Comparison of ENCODE assay signal across 21 cellular contexts in the genomic region with DNA sequence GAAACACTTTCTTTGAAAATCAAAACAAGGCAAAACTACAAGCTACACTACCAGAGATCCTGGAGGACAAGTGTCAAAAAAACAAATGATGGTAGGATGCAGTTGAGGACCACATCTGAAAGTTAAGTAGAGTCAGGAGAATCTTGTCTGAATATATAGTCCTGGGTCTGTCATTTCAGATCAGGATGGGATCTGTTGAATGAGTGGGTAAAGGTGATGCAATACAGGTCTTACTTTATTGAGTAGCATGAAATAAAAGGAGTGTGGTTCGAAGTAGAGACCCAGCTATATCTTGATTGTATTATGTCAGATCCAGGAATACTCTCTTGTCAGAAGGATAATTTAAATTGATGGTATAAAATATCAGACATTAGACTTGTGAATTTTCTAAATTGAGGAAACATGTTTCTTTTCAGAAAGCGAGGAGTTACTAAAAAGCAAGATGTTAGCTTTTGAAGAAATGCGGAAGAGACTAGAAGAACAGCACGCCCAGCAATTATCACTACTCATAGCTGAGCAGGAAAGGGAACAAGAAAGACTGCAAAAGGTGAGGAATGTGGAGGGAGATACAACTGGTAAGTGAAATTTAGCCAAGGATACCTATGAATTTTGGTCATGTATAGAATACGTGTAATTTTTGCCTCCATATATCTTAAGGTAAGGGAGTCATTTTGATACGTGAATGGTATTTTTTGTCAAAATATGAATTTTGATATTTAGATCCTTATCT. TPM values are rescaled to one million over a fixed set of nuclear protein-coding genes. Genes with fewer than 3 reads are reported as not detected.
DNase-seq lines count a peak whose midpoint lies in the region; ATAC-seq, FAIRE-seq and TF ChIP-seq lines count a peak whose summit lies in the region.
"Had no signal": no experiment of that assay in that cellular context is flagged by ENCODE, and none has a peak within 500 bp of the region (broad histone marks: within the 10 kb centered on the region; RNA-seq: fewer than 3 reads in every experiment).

No MANE protein-coding gene starts in this region.

- H3K9me3 ChIP-seq in Caco-2: peaks cover 23% of the 10 kb centered on the region
- H3K9me3 ChIP-seq in K562 (replicated peaks; ENCODE audit: control insufficient read depth, insufficient read depth, low read depth, low read length): no peaks in the 10 kb centered on the region
- no peaks in the 10 kb centered on the region for H3K9me3 ChIP-seq in trophoblast cell (ENCODE audit: insufficient read depth, low read depth, low read length)
- H3K9me3 ChIP-seq: HAP-1 had no signal

- FAIRE-seq in G401.6 (lab: Jason Lieb, UNC): peak; percentile 53
- FAIRE-seq in K562 (lab: Jason Lieb, UNC): no peak
- FAIRE-seq: GM12878, H54 had no signal

- H3K4me3 Mint-ChIP-seq in Caco-2 (ENCODE audit: unreplicated experiment): no peak overlapping the region
- no peak overlapping the region for H3K4me3 Mint-ChIP-seq in activated CD8-positive, alpha-beta T cell treated with anti-CD3 and anti-CD28 coated beads, Interleukin-2, amount 10 ng/mL, durations not matched to agents 7 days and 5 days
- H3K4me3 Mint-ChIP-seq: B cell; CD4-positive, CD25-positive, alpha-beta regulatory T cell; CD8-positive, alpha-beta T cell; HFFc6 had no signal

- no TSS peak for BruUV-seq in Caco-2 (replicated peaks; lab: Mats Ljungman, UMichigan)
- no TSS peak for BruUV-seq in K562 (replicated peaks; lab: Mats Ljungman, UMichigan)

- TF ChIP-seq RAD21 in K562 (CRISPR knock-in tag; conservative IDR thresholded peaks at IDR 0.05 in 1 of 2, IDR thresholded peaks at IDR 0.05 in 1 of 2): no peak

- peak overlapping the region; percentile 55 for H3K27ac Mint-ChIP-seq in Caco-2 (ENCODE audit: unreplicated experiment)
- no peak overlapping the region for H3K27ac Mint-ChIP-seq in activated CD8-positive, alpha-beta T cell treated with anti-CD3 and anti-CD28 coated beads, Interleukin-2, amount 10 ng/mL, durations not matched to agents 7 days and 5 days
- H3K27ac Mint-ChIP-seq: B cell; CD4-positive, CD25-positive, alpha-beta regulatory T cell; CD8-positive, alpha-beta T cell; HFFc6 had no signal

- H3K27ac ChIP-seq in K562 (ENCODE audit: extremely low read depth, low read depth, low read length): no peak overlapping the region
- no peak overlapping the region for H3K27ac ChIP-seq in trophoblast cell (ENCODE audit: low read depth, low read length)
- H3K27ac ChIP-seq: BLaER1, C4-2B had no signal

- H2AFZ ChIP-seq in K562 (ENCODE audit: low read depth, low read length) (no peak overlapping the region), trophoblast cell (ENCODE audit: insufficient read depth, low read length, poor library complexity) (no peak overlapping the region)

- 92% methylated on average over 6 of the region's 6 CpGs for WGBS in K562 (ENCODE audit: insufficient coverage, low coverage, missing lambda C conversion rate)
- WGBS in trophoblast cell (ENCODE audit: extremely low coverage, insufficient coverage, insufficient read length): no CpG with 5 or more reads among the region's 6 CpGs

- H3K14ac ChIP-seq in trophoblast cell (ENCODE audit: low read length): no peak overlapping the region

- H3K18ac ChIP-seq in trophoblast cell (ENCODE audit: low read length): no peak overlapping the region

- H4K20me1 ChIP-seq in K562 (replicated peaks; ENCODE audit: control insufficient read depth, insufficient read depth, low read length): no peaks in the 10 kb centered on the region
- H4K20me1 ChIP-seq: BLaER1 had no signal

- peaks cover 22% of the 10 kb centered on the region for H3K36me3 Mint-ChIP-seq in Caco-2 (ENCODE audit: insufficient read depth, unreplicated experiment)
- peaks cover 55% of the 10 kb centered on the region for H3K36me3 Mint-ChIP-seq in activated CD8-positive, alpha-beta T cell treated with anti-CD3 and anti-CD28 coated beads, Interleukin-2, amount 10 ng/mL, durations not matched to agents 7 days and 5 days (ENCODE audit: low read depth)

- H3K79me2 ChIP-seq in K562 (ENCODE audit: control insufficient read depth, insufficient read depth, low read length): no peaks in the 10 kb centered on the region
- no peaks in the 10 kb centered on the region for H3K79me2 ChIP-seq in trophoblast cell (ENCODE audit: control insufficient read depth, insufficient read depth, low read length, poor library complexity)

- POLR2A ChIA-PET in Caco-2 (lab: Charles Lee) (interaction anchor here (0.6 kb wide), 1 partner anchor 61 kb away, joined by 5 read pairs; no protein-coding TSS in a partner anchor), K562 (lab: Yijun Ruan, JAX) (interaction anchor here (0.9 to 2.4 kb wide), 3 partner anchors 9 to 31 kb away, joined by 3 to 8 read pairs (median 3); partner anchors contain the start of gene VPS35L)
- POLR2A ChIA-PET in activated CD8-positive, alpha-beta T cell treated with anti-CD3 and anti-CD28 coated beads, Interleukin-2, amount 10 ng/mL, durations not matched to agents 7 days and 5 days (lab: Charles Lee): interaction anchor here (2.0 kb wide), 1 partner anchor 15 kb away, joined by 8 read pairs; the partner anchor contains the start of gene VPS35L

- no peaks in the 10 kb centered on the region for H3K79me1 ChIP-seq in trophoblast cell (ENCODE audit: low read length)

- TF ChIP-seq CTCF in Caco-2 (IDR thresholded peaks at IDR 0.05; ENCODE audit: insufficient read depth in 1 of 2, low read depth in 1 of 2, low read length in 1 of 2, severe bottlenecking in 1 of 2, unreplicated experiment in 1 of 2) (no peak), K562 (IDR thresholded peaks at IDR 0.05 in 2 of 3, conservative IDR thresholded peaks at IDR 0.05 in 1 of 3; ENCODE audit: insufficient read depth in 2 of 3, low read depth in 1 of 3, low read length in 3 of 3) (no peak)

- H3K4me2 ChIP-seq in K562 (ENCODE audit: insufficient read depth, low read length) (no peak overlapping the region), trophoblast cell (ENCODE audit: low read length) (no peak overlapping the region)
- H3K4me2 ChIP-seq: BLaER1 had no signal

- H3K4me1 Mint-ChIP-seq in Caco-2 (ENCODE audit: low read depth, unreplicated experiment): peaks cover 6% of the 10 kb centered on the region
- peaks cover 9% of the 10 kb centered on the region for H3K4me1 Mint-ChIP-seq in activated CD8-positive, alpha-beta T cell treated with anti-CD3 and anti-CD28 coated beads, Interleukin-2, amount 10 ng/mL, durations not matched to agents 7 days and 5 days (ENCODE audit: low read depth)
- H3K4me1 Mint-ChIP-seq: B cell; CD4-positive, CD25-positive, alpha-beta regulatory T cell had no signal

- H3K4me3 ChIP-seq in Caco-2 (ENCODE audit: low read depth, low read length) (no peak overlapping the region), K562 (no peak overlapping the region), trophoblast cell (ENCODE audit: low read depth, low read length) (no peak overlapping the region)
- H3K4me3 ChIP-seq: BLaER1, GM12878, HAP-1 had no signal

- no peak for TF ChIP-seq POLR2A in K562 (conservative IDR thresholded peaks at IDR 0.05)

- no peaks in the 10 kb centered on the region; the same call in 1 of the 2 replicates for H3K36me3 ChIP-seq in Caco-2 (ENCODE audit: control insufficient read depth, insufficient read depth, low read length)
- peaks cover 68% of the 10 kb centered on the region for H3K36me3 ChIP-seq in K562 (ENCODE audit: control insufficient read depth, insufficient read depth, low read length)
- H3K36me3 ChIP-seq in trophoblast cell (ENCODE audit: control insufficient read depth in 1 of 2, insufficient read depth in 2 of 2, low read length in 2 of 2): peaks cover 0 to 4% of the 10 kb centered on the region in 2 experiments

- DNase-seq in Caco-2: no peak
- no peak for DNase-seq in K562 (ENCODE audit: extremely low read depth in 1 of 4, low spot score in 3 of 4)
- peak; percentile 67 to 85 for DNase-seq in trophoblast cell
- no peak for DNase-seq in NCI-H2081 treated with DMSO at 0.1 percent for 48 hours (lab: John Stamatoyannopoulos, UW)
- DNase-seq in activated CD8-positive, alpha-beta T cell treated with anti-CD3 and anti-CD28 coated beads, Interleukin-2, amount 10 ng/mL, durations not matched to agents 7 days and 5 days: no peak
- DNase-seq: Calu3; CD4-positive, CD25-positive, alpha-beta regulatory T cell; CD8-positive, alpha-beta T cell; DMS153; DND-41; GDM1; GOT3; HFFc6 had no signal

- no peak overlapping the region for H2BK5ac ChIP-seq in trophoblast cell (ENCODE audit: low read depth, low read length, poor library complexity)

- no peak for TF ChIP-seq EP300 in K562 (IDR thresholded peaks at IDR 0.05; ENCODE audit: low read length)

- CTCF ChIA-PET in Caco-2 (lab: Charles Lee): no interaction called here
- CTCF ChIA-PET in K562 (lab: Yijun Ruan, JAX; ENCODE audit: low intra/inter-chr PET ratio): no interaction called here
- CTCF ChIA-PET in activated CD8-positive, alpha-beta T cell treated with anti-CD3 and anti-CD28 coated beads, Interleukin-2, amount 10 ng/mL, durations not matched to agents 7 days and 5 days (lab: Charles Lee): interaction anchor here (3.0 to 3.4 kb wide), 2 partner anchors 14 to 16 kb away, joined by 9 to 17 read pairs; partner anchors contain the start of genes CCP110 and VPS35L

- intact Hi-C loops in Caco-2 (cut with micrococcal nuclease; ENCODE audit: unreplicated experiment) (no loop called here), K562 (cut with micrococcal nuclease) (no loop called here)

- no peaks in the 10 kb centered on the region for H3K27me3 Mint-ChIP-seq in Caco-2 (ENCODE audit: insufficient read depth, unreplicated experiment)
- H3K27me3 Mint-ChIP-seq in activated CD8-positive, alpha-beta T cell treated with anti-CD3 and anti-CD28 coated beads, Interleukin-2, amount 10 ng/mL, durations not matched to agents 7 days and 5 days (ENCODE audit: low read depth): no peaks in the 10 kb centered on the region
- H3K27me3 Mint-ChIP-seq: B cell; CD4-positive, CD25-positive, alpha-beta regulatory T cell had no signal

- H2AK5ac ChIP-seq in trophoblast cell (ENCODE audit: low read length): no peak overlapping the region

- no peak overlapping the region for H4K91ac ChIP-seq in trophoblast cell (ENCODE audit: low read depth, low read length)

- in situ Hi-C loops in K562 (cut with MboI): no loop called here

- peaks cover 10% of the 10 kb centered on the region for H3K9me3 Mint-ChIP-seq in Caco-2 (ENCODE audit: unreplicated experiment)
- no peaks in the 10 kb centered on the region for H3K9me3 Mint-ChIP-seq in activated CD8-positive, alpha-beta T cell treated with anti-CD3 and anti-CD28 coated beads, Interleukin-2, amount 10 ng/mL, durations not matched to agents 7 days and 5 days (ENCODE audit: insufficient read depth)
- H3K9me3 Mint-ChIP-seq: CD8-positive, alpha-beta T cell; HFFc6 had no signal

- no peak overlapping the region for H2BK12ac ChIP-seq in trophoblast cell (ENCODE audit: low read length)

- H3K27me3 ChIP-seq in Caco-2 (replicated peaks; ENCODE audit: control insufficient read depth, insufficient read depth, low read length) (no peaks in the 10 kb centered on the region), K562 (ENCODE audit: control insufficient read depth in 2 of 2, insufficient read depth in 2 of 2, low read length in 2 of 2) (no peaks in the 10 kb centered on the region), trophoblast cell (ENCODE audit: insufficient read depth, low read length) (no peaks in the 10 kb centered on the region)
- H3K27me3 ChIP-seq: BLaER1 had no signal

- H4K8ac ChIP-seq in trophoblast cell (ENCODE audit: low read depth, low read length): no peak overlapping the region

- H3K4me1 ChIP-seq in Caco-2 (peaks cover 22% of the 10 kb centered on the region), K562 (replicated peaks in 1 of 2; ENCODE audit: control insufficient read depth in 2 of 2, insufficient read depth in 2 of 2, low read length in 2 of 2) (no peaks in the 10 kb centered on the region), trophoblast cell (ENCODE audit: control insufficient read depth in 1 of 2, insufficient read depth in 2 of 2, low read length in 2 of 2) (no peaks in the 10 kb centered on the region)
- H3K4me1 ChIP-seq: BLaER1, HAP-1 had no signal

- no peak overlapping the region for H3K23ac ChIP-seq in trophoblast cell (ENCODE audit: low read length)

- no peaks in the 10 kb centered on the region for H3K9me1 ChIP-seq in K562 (ENCODE audit: control insufficient read depth, insufficient read depth, low read length)

- no peak overlapping the region for H3K4ac ChIP-seq in trophoblast cell (ENCODE audit: low read depth, low read length)

- ATAC-seq in K562: no peak
- no peak for ATAC-seq in HG03159 (IDR thresholded peaks at IDR 0.05; ENCODE audit: unreplicated experiment)
- no peak for ATAC-seq in activated CD8-positive, alpha-beta T cell treated with anti-CD3 and anti-CD28 coated beads, Interleukin-2, amount 10 ng/mL, durations not matched to agents 7 days and 5 days
- ATAC-seq: CD8-positive, alpha-beta T cell; GM12878 had no signal

- no peak overlapping the region for H2BK120ac ChIP-seq in trophoblast cell (ENCODE audit: insufficient read depth, low read length, poor library complexity)

- H3K9ac ChIP-seq in K562 (ENCODE audit: insufficient read depth in 1 of 2, low read depth in 2 of 2, low read length in 2 of 2): no peak overlapping the region
- H3K9ac ChIP-seq in trophoblast cell (ENCODE audit: low read length): no peak overlapping the region
- H3K9ac ChIP-seq: BLaER1 had no signal

- H4K12ac ChIP-seq in trophoblast cell (ENCODE audit: low read depth, low read length): no peak overlapping the region

RNA-seq across cellular contexts. Expression of gene VPS35L, which starts 15.1 kb away (rescaled TPM):
- 5.4 and 7.2 TPM in 2 replicates for total RNA-seq in Caco-2 (2022)
- 79.5 and 124 TPM in 2 replicates for total RNA-seq in K562 (2011; cell fraction: chromatin; rRNA removed; ENCODE audit: low replicate concordance)
- 50.9 and 57.6 TPM in 2 replicates for total RNA-seq in K562 (2011; cell fraction: nucleolus; rRNA removed)
- total RNA-seq in K562 (2011; cell fraction: nucleoplasm; rRNA removed): 64.1 and 74.5 TPM in 2 replicates
- total RNA-seq in K562 (2014; rRNA removed): 9.0 and 10.2 TPM in 2 replicates
- 18.2 and 20.1 TPM in 2 replicates for total RNA-seq in K562 (2014; rRNA removed; fragmentation: Illumina TruSeq; extraction: Trizol)
- total RNA-seq in K562 (2015; rRNA removed; fragmentation: Illumina TruSeq; extraction: Trizol): 21.3 and 22.6 TPM in 2 replicates
- 25.8 and 28.3 TPM in 2 replicates for total RNA-seq in K562 (2021)
- 15.6 and 16.9 TPM in 2 replicates for polyA plus RNA-seq in K562 (2011; rRNA removed)
- 10.9 and 11.5 TPM in 2 replicates for polyA plus RNA-seq in K562 (2011; cell fraction: cytosol; rRNA removed)
- 18.3 and 20.0 TPM in 2 replicates for polyA plus RNA-seq in K562 (2011; cell fraction: nucleus; rRNA removed)
- 16.5 and 19.9 TPM in 2 replicates for polyA plus RNA-seq in K562 (2012)
- polyA plus RNA-seq in K562 (2014; fragmentation: Illumina TruSeq; extraction: Trizol): 26.7 and 30.4 TPM in 2 replicates
- polyA plus RNA-seq in K562 (2014; fragmentation: Nextera tagmentation; extraction: Ambion mirVana): 10 to 100 TPM; 18.3 to 27.1 TPM
- polyA plus RNA-seq in K562 (2014; rRNA removed): 14.1 and 16.2 TPM in 2 replicates
- polyA minus RNA-seq in K562 (2011; rRNA and poly(A)+ RNA removed): 40.8 and 46.6 TPM in 2 replicates
- polyA minus RNA-seq in K562 (2011; cell fraction: cytosol; rRNA and poly(A)+ RNA removed): 18.8 and 35.3 TPM in 2 replicates
- 30.4 and 44.1 TPM in 2 replicates for polyA minus RNA-seq in K562 (2011; cell fraction: nucleus; rRNA and poly(A)+ RNA removed)
- polyA plus RNA-seq in trophoblast cell (2013): 36.5 and 40.2 TPM in 2 replicates
- 10 to 100 TPM; 61.5 to 65.1 TPM for total RNA-seq in activated CD8-positive, alpha-beta T cell treated with anti-CD3 and anti-CD28 coated beads, Interleukin-2, amount 10 ng/mL, durations not matched to agents 7 days and 5 days

RNA-seq across cellular contexts. Expression of gene CCP110, which starts 16.7 kb away (rescaled TPM):
- total RNA-seq in Caco-2 (2022): 7.5 and 9.4 TPM in 2 replicates
- total RNA-seq in K562 (2011; cell fraction: chromatin; rRNA removed; ENCODE audit: low replicate concordance): 14.0 and 52.4 TPM in 2 replicates
- 7.0 and 8.6 TPM in 2 replicates for total RNA-seq in K562 (2011; cell fraction: nucleolus; rRNA removed)
- total RNA-seq in K562 (2011; cell fraction: nucleoplasm; rRNA removed): 25.3 and 45.2 TPM in 2 replicates
- total RNA-seq in K562 (2014; rRNA removed): 10.1 and 10.3 TPM in 2 replicates
- 14.3 and 15.4 TPM in 2 replicates for total RNA-seq in K562 (2014; rRNA removed; fragmentation: Illumina TruSeq; extraction: Trizol)
- 11.9 and 14.1 TPM in 2 replicates for total RNA-seq in K562 (2015; rRNA removed; fragmentation: Illumina TruSeq; extraction: Trizol)
- total RNA-seq in K562 (2021): 12.1 and 12.3 TPM in 2 replicates
- 12.1 and 14.8 TPM in 2 replicates for polyA plus RNA-seq in K562 (2011; rRNA removed)
- polyA plus RNA-seq in K562 (2011; cell fraction: cytosol; rRNA removed): 1.7 and 4.9 TPM in 2 replicates
- 10.1 and 11.1 TPM in 2 replicates for polyA plus RNA-seq in K562 (2011; cell fraction: nucleus; rRNA removed)
- 9.6 and 11.8 TPM in 2 replicates for polyA plus RNA-seq in K562 (2012)
- 12.7 and 16.1 TPM in 2 replicates for polyA plus RNA-seq in K562 (2014; fragmentation: Illumina TruSeq; extraction: Trizol)
- polyA plus RNA-seq in K562 (2014; fragmentation: Nextera tagmentation; extraction: Ambion mirVana): 1 to 10 TPM; 3.5 to 4.4 TPM
- polyA plus RNA-seq in K562 (2014; rRNA removed): 9.3 and 9.5 TPM in 2 replicates
- 13.5 and 18.5 TPM in 2 replicates for polyA minus RNA-seq in K562 (2011; rRNA and poly(A)+ RNA removed)
- 7.8 and 8.6 TPM in 2 replicates for polyA minus RNA-seq in K562 (2011; cell fraction: cytosol; rRNA and poly(A)+ RNA removed)
- 10.4 and 17.3 TPM in 2 replicates for polyA minus RNA-seq in K562 (2011; cell fraction: nucleus; rRNA and poly(A)+ RNA removed)
- polyA plus RNA-seq in trophoblast cell (2013): 5.9 and 6.5 TPM in 2 replicates
- total RNA-seq in activated CD8-positive, alpha-beta T cell treated with anti-CD3 and anti-CD28 coated beads, Interleukin-2, amount 10 ng/mL, durations not matched to agents 7 days and 5 days: 10 to 100 TPM; 33.7 to 36.7 TPM

RNA-seq across cellular contexts. Expression of gene GDE1, which starts 18.5 kb away (rescaled TPM):
- total RNA-seq in Caco-2 (2022) (48.2 and 48.7 TPM in 2 replicates), K562 (2014; rRNA removed) (22.3 and 25.5 TPM in 2 replicates), K562 (2014; rRNA removed; fragmentation: Illumina TruSeq; extraction: Trizol) (36.5 and 40.5 TPM in 2 replicates), K562 (2015; rRNA removed; fragmentation: Illumina TruSeq; extraction: Trizol) (18.2 and 20.8 TPM in 2 replicates), K562 (2021) (34.0 and 36.6 TPM in 2 replicates)
- 21.1 and 36.6 TPM in 2 replicates for total RNA-seq in K562 (2011; cell fraction: chromatin; rRNA removed; ENCODE audit: low replicate concordance)
- total RNA-seq in K562 (2011; cell fraction: nucleolus; rRNA removed): 20.9 and 25.5 TPM in 2 replicates
- 31.8 and 53.7 TPM in 2 replicates for total RNA-seq in K562 (2011; cell fraction: nucleoplasm; rRNA removed)
- polyA plus RNA-seq in K562 (2011; rRNA removed) (27.6 and 33.5 TPM in 2 replicates), K562 (2014; fragmentation: Illumina TruSeq; extraction: Trizol) (32.5 and 35.5 TPM in 2 replicates), K562 (2014; fragmentation: Nextera tagmentation; extraction: Ambion mirVana) (10 to 100 TPM; 18.8 to 21.7 TPM), K562 (2014; rRNA removed) (21.7 and 26.4 TPM in 2 replicates)
- 20.2 and 25.3 TPM in 2 replicates for polyA plus RNA-seq in K562 (2011; cell fraction: cytosol; rRNA removed)
- 7.0 and 10.0 TPM in 2 replicates for polyA plus RNA-seq in K562 (2011; cell fraction: nucleus; rRNA removed)
- polyA plus RNA-seq in K562 (2012): 31.1 and 35.2 TPM in 2 replicates
- polyA minus RNA-seq in K562 (2011; rRNA and poly(A)+ RNA removed): 30.4 and 32.6 TPM in 2 replicates
- polyA minus RNA-seq in K562 (2011; cell fraction: cytosol; rRNA and poly(A)+ RNA removed): 13.1 and 13.2 TPM in 2 replicates
- 6.9 and 16.7 TPM in 2 replicates for polyA minus RNA-seq in K562 (2011; cell fraction: nucleus; rRNA and poly(A)+ RNA removed)
- 55.3 and 55.7 TPM in 2 replicates for polyA plus RNA-seq in trophoblast cell (2013)
- total RNA-seq in activated CD8-positive, alpha-beta T cell treated with anti-CD3 and anti-CD28 coated beads, Interleukin-2, amount 10 ng/mL, durations not matched to agents 7 days and 5 days: 10 to 100 TPM; 19.7 to 25.9 TPM

Comparison
In these comparisons a context has a peak if more than half of its experiments do, and no peak if none do; other contexts are left out.
1. DNase-seq: peak in trophoblast cell (2 of 2); none in Caco-2 (0 of 2), K562 (0 of 4), NCI-H2081 treated with DMSO at 0.1 percent for 48 hours (single experiment) and activated CD8-positive, alpha-beta T cell treated with anti-CD3 and anti-CD28 coated beads, Interleukin-2, amount 10 ng/mL, durations not matched to agents 7 days and 5 days (single experiment).